ENCODE assay signal across 8 cellular contexts in genomic region chr11:62771144-62772021, GRCh38. TPM values are rescaled to one million over a fixed set of nuclear protein-coding genes. Genes with fewer than 3 reads are reported as not detected.
A peak's percentile ranks its signal among the peaks of the same experiment; 100 is the strongest.
DNase-seq lines count a peak whose midpoint lies in the region; ATAC-seq and TF ChIP-seq lines count a peak whose summit lies in the region.

Gene TAF6L, plus strand, starts transcription at chr11:62771396. Its CDS starts 4,388 bp downstream, at chr11:62775784.

- H3K4me1 Mint-ChIP-seq in nephron progenitor cell, result peaks cover 31% of the 10 kb centered on the region
- H3K4me1 Mint-ChIP-seq in stimulated activated naive CD8-positive, alpha-beta T cell treated with anti-CD3 and anti-CD28 coated beads, Interleukin-15, amount 100 ng/mL, for 72 hours, result peaks cover 49% of the 10 kb centered on the region

- peaks cover 3% of the 10 kb centered on the region for H3K27me3 Mint-ChIP-seq in nephron progenitor cell (ENCODE audit: low read depth, poor library complexity)
- H3K27me3 Mint-ChIP-seq in stimulated activated naive CD8-positive, alpha-beta T cell treated with anti-CD3 and anti-CD28 coated beads, Interleukin-15, amount 100 ng/mL, for 72 hours, result no peaks in the 10 kb centered on the region

- H3K4me3 Mint-ChIP-seq in nephron progenitor cell, result peak within 1 kb of the TSS; percentile 86
- H3K4me3 Mint-ChIP-seq in stimulated activated naive CD8-positive, alpha-beta T cell treated with anti-CD3 and anti-CD28 coated beads, Interleukin-15, amount 100 ng/mL, for 72 hours, result peak within 1 kb of the TSS; percentile 96 to 99

- peak within 1 kb of the TSS; percentile 75 for H3K4me3 ChIP-seq in LNCaP clone FGC (ENCODE audit: low read depth, low read length)
- peak within 1 kb of the TSS; percentile 84 for H3K4me3 ChIP-seq in fibroblast of the aortic adventitia (ENCODE audit: low read depth, low read length)

- peaks cover 21% of the 10 kb centered on the region for H3K36me3 Mint-ChIP-seq in nephron progenitor cell (ENCODE audit: low read depth)

- peak; percentile 92 for ATAC-seq in stimulated activated naive CD8-positive, alpha-beta T cell treated with anti-CD3 and anti-CD28 coated beads, Interleukin-15, amount 100 ng/mL, for 72 hours

- no peaks in the 10 kb centered on the region for H3K9me3 Mint-ChIP-seq in nephron progenitor cell
- H3K9me3 Mint-ChIP-seq in stimulated activated naive CD8-positive, alpha-beta T cell treated with anti-CD3 and anti-CD28 coated beads, Interleukin-15, amount 100 ng/mL, for 72 hours, result no peaks in the 10 kb centered on the region

- H3K27ac Mint-ChIP-seq in nephron progenitor cell, result peak within 1 kb of the TSS; percentile 99
- H3K27ac Mint-ChIP-seq in stimulated activated naive CD8-positive, alpha-beta T cell treated with anti-CD3 and anti-CD28 coated beads, Interleukin-15, amount 100 ng/mL, for 72 hours, result peak within 1 kb of the TSS; percentile 96 to 98

- peak; percentile 98 for DNase-seq in EH (ENCODE audit: low read depth)
- peak; percentile 90 for DNase-seq in GOT3 (lab: John Stamatoyannopoulos, UW)
- peak; percentile 94 for DNase-seq in LNCaP clone FGC (ENCODE audit: low read depth)
- peak; percentile 90 for DNase-seq in activated effector memory CD4-positive, alpha-beta T cell treated with Interleukin-2 at 50 U/mL for 16 hours
- DNase-seq in fibroblast of the aortic adventitia (ENCODE audit: low read depth), result peak; percentile 96
- DNase-seq in nephron progenitor cell, result peak; percentile 94
- DNase-seq in stimulated activated naive CD8-positive, alpha-beta T cell treated with anti-CD3 and anti-CD28 coated beads, Interleukin-15, amount 100 ng/mL, for 72 hours, result peak; percentile 89 to 97

- TF ChIP-seq CTCF in LNCaP clone FGC (IDR thresholded peaks at IDR 0.05; ENCODE audit: control insufficient read depth, extremely low read depth, insufficient read depth) (no peak), fibroblast of the aortic adventitia (IDR thresholded peaks at IDR 0.05; ENCODE audit: insufficient read depth, low read length) (no peak), nephron progenitor cell (IDR thresholded peaks at IDR 0.05) (no peak)

- peak; percentile 80 for TF ChIP-seq POLR2A in Raji (IDR thresholded peaks at IDR 0.05; ENCODE audit: insufficient read depth, low read depth, low read length)

RNA-seq across cellular contexts. Expression of gene TAF6L, which starts in this region (rescaled TPM):
- total RNA-seq in fibroblast of the aortic adventitia (ENCODE audit: low replicate concordance), result 15.6 and 42.9 TPM in 2 replicates

Comparison
In these comparisons a context has a peak if more than half of its experiments do, and no peak if none do; other contexts are left out.
1. Peak in every context shown above with its lines: DNase-seq, ATAC-seq and H3K4me3 ChIP-seq.